Comparison of ENCODE assay signal across 1 cellular context in the genomic region with DNA sequence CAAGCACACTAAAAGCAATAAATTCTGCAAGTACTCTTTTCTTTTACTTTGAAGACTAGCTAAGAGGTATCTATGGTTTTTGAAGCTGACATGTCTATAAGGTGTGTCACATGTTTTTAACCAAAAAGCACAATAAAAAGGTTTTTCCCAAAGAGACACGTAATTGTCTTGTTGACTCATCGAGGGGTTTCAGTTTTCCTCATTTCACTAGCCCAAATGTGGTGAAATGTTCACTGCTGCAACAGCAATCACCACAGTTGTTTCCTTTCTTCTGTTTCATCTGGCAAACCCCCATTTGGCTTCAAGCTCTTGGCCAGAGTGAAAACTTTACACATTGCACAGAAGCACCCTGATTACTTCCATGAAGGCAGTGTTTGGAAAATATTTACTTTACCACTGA.
TF ChIP-seq lines count a peak whose summit lies in the region.

No MANE protein-coding gene starts in this region.

TF ChIP-seq in IMR-90, 13 proteins besides CTCF, POLR2A, EP300 and RAD21 (continued from another document):
- TF ChIP-seq, protein P1, sequence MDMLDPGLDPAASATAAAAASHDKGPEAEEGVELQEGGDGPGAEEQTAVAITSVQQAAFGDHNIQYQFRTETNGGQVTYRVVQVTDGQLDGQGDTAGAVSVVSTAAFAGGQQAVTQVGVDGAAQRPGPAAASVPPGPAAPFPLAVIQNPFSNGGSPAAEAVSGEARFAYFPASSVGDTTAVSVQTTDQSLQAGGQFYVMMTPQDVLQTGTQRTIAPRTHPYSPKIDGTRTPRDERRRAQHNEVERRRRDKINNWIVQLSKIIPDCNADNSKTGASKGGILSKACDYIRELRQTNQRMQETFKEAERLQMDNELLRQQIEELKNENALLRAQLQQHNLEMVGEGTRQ (IDR thresholded peaks at IDR 0.05; ENCODE audit: low read depth, low read length): no peak
- TF ChIP-seq CHD1 (IDR thresholded peaks at IDR 0.05; ENCODE audit: low read depth, low read length): no peak
- no peak for TF ChIP-seq SMC3 (IDR thresholded peaks at IDR 0.05; ENCODE audit: low read depth, low read length)
- TF ChIP-seq BHLHE40 (IDR thresholded peaks at IDR 0.05; ENCODE audit: low read depth, low read length): peak; percentile 61
- no peak for TF ChIP-seq NFE2L2 (IDR thresholded peaks at IDR 0.05; ENCODE audit: low read depth, low read length)
- peak; percentile 96 for TF ChIP-seq CEBPB (IDR thresholded peaks at IDR 0.05; ENCODE audit: low read depth, low read length)
- TF ChIP-seq MXI1 (IDR thresholded peaks at IDR 0.05; ENCODE audit: borderline replicate concordance, low read depth, low read length): no peak
- TF ChIP-seq MAZ (IDR thresholded peaks at IDR 0.05; ENCODE audit: borderline replicate concordance, low read depth, low read length): peak; percentile 45; the same call in 1 of the 2 replicates
- TF ChIP-seq, protein P2, sequence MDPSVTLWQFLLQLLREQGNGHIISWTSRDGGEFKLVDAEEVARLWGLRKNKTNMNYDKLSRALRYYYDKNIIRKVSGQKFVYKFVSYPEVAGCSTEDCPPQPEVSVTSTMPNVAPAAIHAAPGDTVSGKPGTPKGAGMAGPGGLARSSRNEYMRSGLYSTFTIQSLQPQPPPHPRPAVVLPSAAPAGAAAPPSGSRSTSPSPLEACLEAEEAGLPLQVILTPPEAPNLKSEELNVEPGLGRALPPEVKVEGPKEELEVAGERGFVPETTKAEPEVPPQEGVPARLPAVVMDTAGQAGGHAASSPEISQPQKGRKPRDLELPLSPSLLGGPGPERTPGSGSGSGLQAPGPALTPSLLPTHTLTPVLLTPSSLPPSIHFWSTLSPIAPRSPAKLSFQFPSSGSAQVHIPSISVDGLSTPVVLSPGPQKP (IDR thresholded peaks at IDR 0.05; ENCODE audit: borderline replicate concordance, low read depth, low read length): no peak
